ENCODE assay signal across 9 cellular contexts in the genomic region with DNA sequence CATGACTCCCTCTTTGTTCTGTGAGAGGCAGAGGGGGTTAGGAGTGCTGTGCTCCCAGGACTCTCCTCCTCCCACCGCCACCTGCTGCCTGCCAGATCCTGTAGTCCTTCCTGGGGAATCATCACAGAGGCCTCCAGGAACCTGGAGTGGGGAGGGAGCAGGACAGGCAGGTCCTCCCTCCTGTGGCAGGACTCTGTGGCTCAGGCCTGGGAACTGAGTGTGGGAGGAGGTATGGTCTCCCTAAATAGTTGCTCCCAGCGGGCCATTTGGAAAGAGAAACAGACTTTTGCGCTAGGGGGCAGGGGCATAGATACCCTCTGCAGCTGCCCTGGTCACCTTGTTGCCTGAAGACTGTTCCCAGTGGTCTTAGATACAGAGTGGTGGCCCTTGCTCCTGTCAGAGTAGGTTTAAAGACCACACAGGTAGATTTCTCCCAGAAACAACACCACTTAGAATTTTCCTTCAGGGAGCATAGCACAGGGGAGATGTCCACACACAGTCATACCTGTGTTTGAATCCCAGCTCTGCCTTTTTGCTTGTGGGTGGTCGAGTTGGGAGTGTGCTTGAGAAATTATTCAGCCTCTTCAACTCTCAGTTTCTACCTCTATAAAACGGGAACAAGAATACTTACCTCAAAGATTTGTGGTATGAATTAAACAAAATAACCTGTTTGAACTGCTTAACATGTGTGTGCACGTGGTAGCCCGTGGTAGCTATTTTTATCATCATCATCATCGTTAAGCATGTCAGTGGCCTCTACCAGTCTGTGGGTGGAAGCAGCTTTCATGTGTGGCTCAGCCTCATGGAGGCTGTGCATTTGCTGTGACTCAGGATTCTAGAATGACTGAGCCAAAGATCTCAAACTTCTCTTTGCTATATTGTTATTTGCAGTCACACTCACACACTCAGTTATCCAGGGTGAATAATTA. TPM values are rescaled to one million over a fixed set of nuclear protein-coding genes. Genes with fewer than 3 reads are reported as not detected.
DNase-seq lines count a peak whose midpoint lies in the region; ATAC-seq, FAIRE-seq and TF ChIP-seq lines count a peak whose summit lies in the region.
"Had no signal": no experiment of that assay in that cellular context is flagged by ENCODE, and none has a peak within 500 bp of the region (broad histone marks: within the 10 kb centered on the region; RNA-seq: fewer than 3 reads in every experiment).

No MANE protein-coding gene starts in this region.

- no peak for TF ChIP-seq CTCF in epithelial cell of esophagus (IDR thresholded peaks at IDR 0.05; ENCODE audit: insufficient read depth, low read depth, low read length, missing control alignments)

- no peaks in the 10 kb centered on the region for H3K36me3 ChIP-seq in ACC112 (ENCODE audit: insufficient read depth, low read length)
- peaks cover 0 to 3% of the 10 kb centered on the region in 2 donors for H3K36me3 ChIP-seq in small intestine (ENCODE audit: control insufficient read depth in 2 of 2, insufficient read depth in 2 of 2, low read length in 2 of 2)

- H3K4me1 ChIP-seq in ACC112 (ENCODE audit: control insufficient read depth, insufficient read depth, low read length, unreplicated experiment) (peaks cover 93% of the 10 kb centered on the region), small intestine (ENCODE audit: control insufficient read depth in 2 of 2, insufficient read depth in 1 of 2, low read depth in 1 of 2, low read length in 1 of 2) (peaks cover 48 to 56% of the 10 kb centered on the region in 2 donors)

- no peak for FAIRE-seq in small intestine (lab: Jason Lieb, UNC)

- 36 to 41% (median 39%) methylated on average over 8 of the region's 8 CpGs for WGBS in small intestine, 3 donors

- H3K27ac ChIP-seq in ACC112 (ENCODE audit: low read depth, low read length) (peak overlapping the region; percentile 96), small intestine (ENCODE audit: low read depth in 1 of 2, low read length in 1 of 2) (peak overlapping the region; percentile 82 to 95)

- H3K27me3 ChIP-seq in ACC112 (ENCODE audit: insufficient read depth, low read length) (no peaks in the 10 kb centered on the region), small intestine (ENCODE audit: control insufficient read depth in 2 of 2, insufficient read depth in 2 of 2, low read length in 2 of 2) (no peaks in the 10 kb centered on the region)

- H2AFZ ChIP-seq in ACC112 (ENCODE audit: low read length, unreplicated experiment), result no peak overlapping the region

- no peaks in the 10 kb centered on the region for H3K9me3 ChIP-seq in small intestine (ENCODE audit: control insufficient read depth, low read depth)

- intact Hi-C loops in posterior cingulate gyrus (cut with DNase I), result no loop called here

- peak overlapping the region; percentile 61 for H3K4me3 ChIP-seq in ACC112 (ENCODE audit: low read depth, low read length)
- no peak overlapping the region for H3K4me3 ChIP-seq in epithelial cell of esophagus (ENCODE audit: low read length)
- H3K4me3 ChIP-seq in small intestine (ENCODE audit: low read depth in 1 of 2, low read length in 2 of 2), result no peak overlapping the region

- DNase-seq in activated CD4-positive, alpha-beta T cell treated with anti-CD3 and anti-CD28 coated beads, Interleukin-2, amount 50 U/mL, for 4 hours, result peak; percentile 66 to 74
- peak; percentile 92 for DNase-seq in epithelial cell of esophagus (ENCODE audit: low read depth)
- peak; percentile 52 for DNase-seq in small intestine
- no peak for DNase-seq in posterior cingulate gyrus
- DNase-seq in NCI-H1930 (lab: John Stamatoyannopoulos, UW), result no peak
- DNase-seq: left cardiac atrium had no signal

- H3K79me2 ChIP-seq in ACC112 (ENCODE audit: control insufficient read depth, insufficient read depth, low read length, unreplicated experiment), result peaks cover 40% of the 10 kb centered on the region

- peak; percentile 55 for ATAC-seq in GM19372 (IDR thresholded peaks at IDR 0.05; ENCODE audit: low read depth, unreplicated experiment)
- peak; percentile 45 for ATAC-seq in HG03565 (IDR thresholded peaks at IDR 0.05; ENCODE audit: unreplicated experiment)

RNA-seq across cellular contexts. Expression of gene SLC22A5, which starts 55.8 kb away (rescaled TPM):
- polyA plus RNA-seq in small intestine, result 10 to 100 TPM in 2 of 3 donors, 1 to 10 TPM in 1; 9.4 to 22.1 (median 21.6) TPM

Comparison
In these comparisons a context has a peak if more than half of its experiments do, and no peak if none do; other contexts are left out.
1. DNase-seq: peak in activated CD4-positive, alpha-beta T cell treated with anti-CD3 and anti-CD28 coated beads, Interleukin-2, amount 50 U/mL, for 4 hours (2 of 2), epithelial cell of esophagus (single experiment) and small intestine (single experiment); none in posterior cingulate gyrus (0 of 10) and NCI-H1930 (0 of 2).